ENCODE assay signal across 20 cellular contexts in genomic region chr5:131654309-131654708, GRCh38. TPM values are rescaled to one million over a fixed set of nuclear protein-coding genes. Genes with fewer than 3 reads are reported as not detected.
A peak's percentile ranks its signal among the peaks of the same experiment; 100 is the strongest.
DNase-seq lines count a peak whose midpoint lies in the region; ATAC-seq and TF ChIP-seq lines count a peak whose summit lies in the region.
"Had no signal": no experiment of that assay in that cellular context is flagged by ENCODE, and none has a peak within 500 bp of the region (broad histone marks: within the 10 kb centered on the region; RNA-seq: fewer than 3 reads in every experiment).

No MANE protein-coding gene starts in this region.

- DNase-seq in kidney tubule cell (ENCODE audit: low spot score) (peak; percentile 26), right lobe of liver (no peak), renal cortical epithelial cell (ENCODE audit: low read depth) (peak; percentile 70), GDM1 (lab: John Stamatoyannopoulos, UW) (no peak), GM23338 (ENCODE audit: low spot score) (no peak), mesenchymal stem cell (no peak), DMS 273 treated with DMSO at 0.1 percent for 48 hours (lab: John Stamatoyannopoulos, UW) (no peak)
- DNase-seq: AML-193; Caco-2; CD4-positive, alpha-beta T cell; DMS153; DND-41; EL; HCEC 1CT; Karpas-422; KBM-7 had no signal

- H3K27me3 ChIP-seq in right lobe of liver (no peaks in the 10 kb centered on the region), GM23338 (ENCODE audit: insufficient read depth) (no peaks in the 10 kb centered on the region), mesenchymal stem cell (ENCODE audit: control insufficient read depth in 1 of 2, insufficient read depth in 1 of 2, low read length in 2 of 2) (no peaks in the 10 kb centered on the region)

- H3K27ac Mint-ChIP-seq in GM23338 = no peak overlapping the region
- H3K27ac Mint-ChIP-seq: CD4-positive, alpha-beta T cell had no signal

- no peak overlapping the region for H3K4me3 Mint-ChIP-seq in GM23338
- H3K4me3 Mint-ChIP-seq: CD4-positive, alpha-beta T cell; IgD-negative memory B cell had no signal

- H3K79me2 ChIP-seq in GM23338 (replicated peaks; ENCODE audit: insufficient read depth) = no peaks in the 10 kb centered on the region

- TF ChIP-seq POLR2A in right lobe of liver (IDR thresholded peaks at IDR 0.05) = no peak

- H3K27me3 Mint-ChIP-seq in GM23338 (ENCODE audit: insufficient read depth, low read depth, poor library complexity) = no peaks in the 10 kb centered on the region
- H3K27me3 Mint-ChIP-seq: CD4-positive, alpha-beta T cell; IgD-negative memory B cell had no signal

- 62% methylated on average over 2 of the region's 2 CpGs for WGBS in right lobe of liver (ENCODE audit: insufficient coverage, low coverage, low lambda C conversion rate, missing lambda C conversion rate)
- WGBS in mesenchymal stem cell = 99% methylated on average over 2 of the region's 2 CpGs

- H2BK5ac ChIP-seq in mesenchymal stem cell (ENCODE audit: low read depth, low read length, poor library complexity, severe bottlenecking) = no peak overlapping the region

- H2BK120ac ChIP-seq in mesenchymal stem cell (ENCODE audit: low read depth, low read length) = no peak overlapping the region

- no peaks in the 10 kb centered on the region for H3K4me1 Mint-ChIP-seq in GM23338

- H2BK12ac ChIP-seq in mesenchymal stem cell (ENCODE audit: low read length in 2 of 2) = no peak overlapping the region

- no peak overlapping the region for H2AFZ ChIP-seq in GM23338
- H2AFZ ChIP-seq in mesenchymal stem cell (ENCODE audit: low read depth, low read length) = no peak overlapping the region

- H3K4me3 ChIP-seq in right lobe of liver = no peak overlapping the region
- H3K4me3 ChIP-seq in GM23338 = no peak overlapping the region
- no peak overlapping the region for H3K4me3 ChIP-seq in mesenchymal stem cell (ENCODE audit: insufficient read depth in 1 of 2, low read depth in 1 of 2, low read length in 2 of 2)
- H3K4me3 ChIP-seq: A549 had no signal

- H3K9me3 ChIP-seq in right lobe of liver = no peaks in the 10 kb centered on the region
- H3K9me3 ChIP-seq in mesenchymal stem cell (ENCODE audit: control insufficient read depth, low read length) = no peaks in the 10 kb centered on the region
- H3K9me3 ChIP-seq: A549, Caco-2 had no signal

- peak overlapping the region; percentile 29; the same call in 1 of the 2 replicates for H3K27ac ChIP-seq in VCaP
- peak overlapping the region in 2 of 3 donors; percentile 8 to 17 for H3K27ac ChIP-seq in right lobe of liver
- H3K27ac ChIP-seq in GM23338 (ENCODE audit: low read depth) = no peak overlapping the region
- no peak overlapping the region for H3K27ac ChIP-seq in mesenchymal stem cell (ENCODE audit: low read length, poor library complexity, severe bottlenecking)
- H3K27ac ChIP-seq: A549, C4-2B had no signal

- H2AK5ac ChIP-seq in mesenchymal stem cell (ENCODE audit: low read length, severe bottlenecking) = no peak overlapping the region

- no peak overlapping the region for H3K9ac ChIP-seq in mesenchymal stem cell (ENCODE audit: low read length)

- H3K79me1 ChIP-seq in mesenchymal stem cell (replicated peaks; ENCODE audit: low read length, poor library complexity, severe bottlenecking) = peaks cover 24% of the 10 kb centered on the region

- intact Hi-C loops in right lobe of liver (cut with DNase I) = no loop called here

- peaks cover 0 to 19% (median 4%) of the 10 kb centered on the region in 4 donors for H3K4me1 ChIP-seq in right lobe of liver
- H3K4me1 ChIP-seq in GM23338 (ENCODE audit: insufficient read depth) = no peaks in the 10 kb centered on the region
- H3K4me1 ChIP-seq in mesenchymal stem cell (ENCODE audit: control insufficient read depth, insufficient read depth, low read depth, low read length) = no peaks in the 10 kb centered on the region
- H3K4me1 ChIP-seq: Caco-2 had no signal

- no peak overlapping the region for H3K18ac ChIP-seq in mesenchymal stem cell (ENCODE audit: low read depth in 1 of 2, low read length in 2 of 2)

- no peaks in the 10 kb centered on the region for H3F3A ChIP-seq in GM23338 (replicated peaks; ENCODE audit: low read depth)

- H4K8ac ChIP-seq in mesenchymal stem cell (ENCODE audit: low read length) = no peak overlapping the region

- H3K9me2 ChIP-seq in GM23338 (ENCODE audit: insufficient read depth) = no peaks in the 10 kb centered on the region

- no peak overlapping the region for H4K91ac ChIP-seq in mesenchymal stem cell (ENCODE audit: low read length)

- peaks cover 0 to 20% (median 4%) of the 10 kb centered on the region in 4 donors for H3K36me3 ChIP-seq in right lobe of liver
- no peaks in the 10 kb centered on the region for H3K36me3 ChIP-seq in GM23338 (ENCODE audit: insufficient read depth)
- H3K36me3 ChIP-seq in mesenchymal stem cell (ENCODE audit: control insufficient read depth in 1 of 2, insufficient read depth in 2 of 2, low read depth in 1 of 2, low read length in 2 of 2) = peaks cover 20 to 88% of the 10 kb centered on the region in 2 experiments

- no peak overlapping the region for H3K4ac ChIP-seq in mesenchymal stem cell (ENCODE audit: low read depth in 1 of 2, low read length in 2 of 2)

- no peak overlapping the region for H3K14ac ChIP-seq in mesenchymal stem cell (ENCODE audit: low read length in 2 of 2)

- peaks cover under 1% of the 10 kb centered on the region; the same call in 2 of the 3 replicates for H3K9me3 Mint-ChIP-seq in GM23338

- peaks cover 8% of the 10 kb centered on the region; the same call in 1 of the 2 replicates for H4K20me1 ChIP-seq in GM23338 (replicated peaks; ENCODE audit: insufficient read depth)

- ATAC-seq in right lobe of liver (peak; percentile 64 to 84 (median 77)), GM23338 (no peak)
- ATAC-seq: A549 had no signal

- peaks cover 21% of the 10 kb centered on the region for H3K36me3 Mint-ChIP-seq in GM23338 (ENCODE audit: low read depth)

- H3K4me2 ChIP-seq in GM23338 (no peak overlapping the region), mesenchymal stem cell (ENCODE audit: low read length, poor library complexity, severe bottlenecking) (no peak overlapping the region)
- H3K4me2 ChIP-seq: A549 had no signal

- H3K23ac ChIP-seq in mesenchymal stem cell (ENCODE audit: low read length in 2 of 2) = no peak overlapping the region

- H2BK15ac ChIP-seq in mesenchymal stem cell (ENCODE audit: low read depth, poor library complexity, severe bottlenecking) = no peak overlapping the region

- TF ChIP-seq CTCF in VCaP (conservative IDR thresholded peaks at IDR 0.05) (no peak), right lobe of liver (IDR thresholded peaks at IDR 0.05) (no peak), GM23338 (conservative IDR thresholded peaks at IDR 0.05; ENCODE audit: low read depth in 2 of 2) (no peak)

TF ChIP-seq in GM23338, 12 proteins besides CTCF, POLR2A, EP300 and RAD21 (continues in another document):
- TF ChIP-seq NANOG (IDR thresholded peaks at IDR 0.05; ENCODE audit: borderline replicate concordance) (no peak), ZNF114 (CRISPR knock-in tag; IDR thresholded peaks at IDR 0.05) (no peak), ZNF331 (CRISPR knock-in tag; IDR thresholded peaks at IDR 0.05; ENCODE audit: low read depth) (no peak)

RNA-seq across cellular contexts. Expression of gene RAPGEF6, which starts 19.3 kb away (rescaled TPM):
- total RNA-seq in right lobe of liver (1 to 10 TPM; 3.7 to 9.1 (median 7.6) TPM), renal cortical epithelial cell (12.7 and 27.8 TPM in 2 replicates)
- total RNA-seq in GM23338 (2014; rRNA removed; shearing (Covaris generic)) = 19.7 and 20.3 TPM in 2 replicates
- 7.9 and 9.5 TPM in 2 replicates for polyA plus RNA-seq in GM23338 (2016; fragmentation: Nextera tagmentation; extraction: Ambion mirVana)
- 3.1 TPM for polyA plus RNA-seq in mesenchymal stem cell (2013, experiment 1 of 2)
- polyA plus RNA-seq in mesenchymal stem cell (2013, experiment 2 of 2) = 3.1 TPM

Comparison
In these comparisons a context has a peak if more than half of its experiments do, and no peak if none do; other contexts are left out.
1. H3K27ac ChIP-seq: peak in VCaP (single experiment) and right lobe of liver (2 of 3); none in GM23338 (single experiment) and mesenchymal stem cell (single experiment).
2. DNase-seq: peak in kidney tubule cell (single experiment) and renal cortical epithelial cell (single experiment); none in right lobe of liver (0 of 3), GDM1 (single experiment), GM23338 (single experiment), mesenchymal stem cell (single experiment) and DMS 273 treated with DMSO at 0.1 percent for 48 hours (single experiment).